In the genomic region with DNA sequence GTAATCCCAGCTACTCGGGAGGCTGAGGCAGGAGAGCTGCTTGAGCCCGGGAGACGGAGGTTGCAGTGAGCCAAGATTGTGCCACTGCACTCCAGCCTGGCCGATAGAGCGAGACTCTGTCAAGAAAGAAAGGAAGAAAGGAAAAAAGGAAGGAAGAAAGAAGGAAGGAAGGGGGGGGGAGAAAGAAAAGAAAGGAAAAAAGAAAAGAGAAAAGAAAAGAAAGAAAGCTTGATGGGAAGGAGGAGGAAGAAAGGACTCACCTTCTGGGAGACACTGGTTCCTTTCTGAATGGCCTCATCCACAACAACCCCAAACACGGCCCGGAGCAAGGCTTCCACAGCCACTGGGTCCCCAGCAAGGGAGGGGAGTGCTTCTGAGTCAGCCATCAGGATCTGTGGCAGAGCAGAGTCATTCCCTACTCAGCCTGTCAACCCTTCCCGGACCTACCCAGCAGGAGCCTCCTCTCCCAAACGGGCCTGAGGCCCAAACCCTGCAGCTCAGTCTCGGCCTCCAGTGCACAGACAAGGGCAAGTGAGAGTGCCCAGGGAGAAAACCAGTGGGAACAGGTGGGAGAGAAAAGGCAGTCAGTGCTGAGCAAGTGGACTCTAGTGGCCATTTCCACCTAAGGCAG, we compare ENCODE assay signal across 17 cellular contexts. TPM values are rescaled to one million over a fixed set of nuclear protein-coding genes. Genes with fewer than 3 reads are reported as not detected.
DNase-seq lines count a peak whose midpoint lies in the region; ATAC-seq and TF ChIP-seq lines count a peak whose summit lies in the region.
"Had no signal": no experiment of that assay in that cellular context is flagged by ENCODE, and none has a peak within 500 bp of the region (broad histone marks: within the 10 kb centered on the region; RNA-seq: fewer than 3 reads in every experiment).

No MANE protein-coding gene starts in this region.

- intact Hi-C loops in psoas muscle (cut with DNase I): no loop called here

- H3K27me3 ChIP-seq in psoas muscle (ENCODE audit: insufficient read depth in 3 of 3, low read length in 2 of 3): no peaks in the 10 kb centered on the region

- H3K4me3 Mint-ChIP-seq in HFFc6: peak overlapping the region; percentile 30
- H3K4me3 Mint-ChIP-seq: H9, memory B cell had no signal

- H3K4me1 ChIP-seq in psoas muscle: no peaks in the 10 kb centered on the region

- H3K4me1 Mint-ChIP-seq in HFFc6 (ENCODE audit: low read depth): peaks cover 49% of the 10 kb centered on the region
- H3K4me1 Mint-ChIP-seq: memory B cell had no signal

- H3K9me3 Mint-ChIP-seq in HFFc6: no peaks in the 10 kb centered on the region
- H3K9me3 Mint-ChIP-seq: H9, memory B cell had no signal

- H3K36me3 ChIP-seq in psoas muscle (ENCODE audit: insufficient read depth in 1 of 2, low read depth in 1 of 2): peaks cover 0 to 44% of the 10 kb centered on the region in 2 donors
- H3K36me3 ChIP-seq: WERI-Rb-1 had no signal

- H3K27ac Mint-ChIP-seq in HFFc6: peak overlapping the region; percentile 88
- H3K27ac Mint-ChIP-seq: H9, memory B cell had no signal

- ATAC-seq in psoas muscle: no peak

- H3K36me3 Mint-ChIP-seq in HFFc6 (ENCODE audit: low read depth): peaks cover 6% of the 10 kb centered on the region

- no peaks in the 10 kb centered on the region for H3K9me3 ChIP-seq in psoas muscle
- H3K9me3 ChIP-seq: Caco-2 had no signal

- WGBS in psoas muscle, 3 donors: 87 to 91% (median 89%) methylated on average over 10 of the region's 10 CpGs

- no peak overlapping the region for H3K27ac ChIP-seq in psoas muscle
- H3K27ac ChIP-seq: epithelial cell of prostate, WERI-Rb-1 had no signal

- H3K27me3 Mint-ChIP-seq in HFFc6 (ENCODE audit: insufficient read depth): no peaks in the 10 kb centered on the region; the same call in 1 of the 2 replicates
- H3K27me3 Mint-ChIP-seq: memory B cell had no signal

- TF ChIP-seq CTCF in HFFc6 (IDR thresholded peaks at IDR 0.05) (no peak), psoas muscle (IDR thresholded peaks at IDR 0.05) (no peak)

- DNase-seq in AG08395 (ENCODE audit: low spot score) (peak; percentile 62), HFFc6 (peak; percentile 64), astrocyte of the hippocampus (ENCODE audit: low read depth, low spot score) (peak; percentile 46), islet precursor cell (peak; percentile 90), psoas muscle (no peak), KG1 (lab: John Stamatoyannopoulos, UW) (no peak), NAMALWA (ENCODE audit: low spot score) (no peak), CD1c-positive myeloid dendritic cell (ENCODE audit: extremely low spot score) (no peak)
- DNase-seq: GDM1; H9; NCI-H748 treated with DMSO at 0.1 percent for 48 hours; RPMI8226; stimulated activated CD4-positive, alpha-beta T cell treated with anti-CD3 and anti-CD28 coated beads, Interleukin-1b, Interleukin-23, amount 100 ng/mL, for 48 hours; WERI-Rb-1 had no signal

- H3K4me3 ChIP-seq in psoas muscle: no peak overlapping the region

RNA-seq across cellular contexts. Expression of gene ZNF740, which starts 7.3 kb away (rescaled TPM):
- 10 to 100 TPM; 17.3 to 25.7 (median 19.3) TPM for total RNA-seq in HFFc6 (2021; fragmentation: NEBNext Ultra II Directional; extraction: Animal tissue kit (Norgen Biotek cat#: 25700))
- total RNA-seq in psoas muscle: 10 to 100 TPM; 15.7 to 22.8 (median 19.8) TPM
- 1 to 10 TPM; 3.3 to 8.8 (median 4.7) TPM for polyA plus RNA-seq in psoas muscle

RNA-seq across cellular contexts. Expression of gene CSAD, which starts 7.5 kb away (rescaled TPM):
- 10 to 100 TPM; 13.9 to 17.1 (median 16.0) TPM for total RNA-seq in HFFc6 (2021; fragmentation: NEBNext Ultra II Directional; extraction: Animal tissue kit (Norgen Biotek cat#: 25700))
- total RNA-seq in psoas muscle: 1 to 10 TPM; 3.9 to 6.6 (median 5.9) TPM
- polyA plus RNA-seq in psoas muscle: 1 to 10 TPM; 5.5 to 7.8 (median 6.8) TPM

RNA-seq across cellular contexts. Expression of gene ITGB7, which starts 33.9 kb away (rescaled TPM):
- 1 to 10 TPM in 3 of 6 experiments, under 1 TPM in 3; 0.35 to 1.5 (median 0.93) TPM for total RNA-seq in HFFc6 (2021; fragmentation: NEBNext Ultra II Directional; extraction: Animal tissue kit (Norgen Biotek cat#: 25700))
- total RNA-seq in psoas muscle: 1 to 10 TPM in 2 of 4 donors, under 1 TPM in 2; 0.40 to 1.6 (median 0.94) TPM
- under 1 TPM; 0.19 to 0.73 (median 0.35) TPM for polyA plus RNA-seq in psoas muscle

RNA-seq across cellular contexts. Expression of gene RARG, which starts 58.8 kb away (rescaled TPM):
- total RNA-seq in HFFc6 (2021; fragmentation: NEBNext Ultra II Directional; extraction: Animal tissue kit (Norgen Biotek cat#: 25700)): 10 to 100 TPM; 47.2 to 80.5 (median 71.0) TPM
- 10 to 100 TPM in 1 of 4 donors, 1 to 10 TPM in 3; 5.0 to 10.7 (median 6.2) TPM for total RNA-seq in psoas muscle
- polyA plus RNA-seq in psoas muscle: 10 to 100 TPM in 1 of 3 donors, 1 to 10 TPM in 2; 3.7 to 10.8 (median 8.2) TPM

Comparison
In these comparisons a context has a peak if more than half of its experiments do, and no peak if none do; other contexts are left out.
1. DNase-seq: peak in AG08395 (single experiment), HFFc6 (single experiment), astrocyte of the hippocampus (single experiment) and islet precursor cell (single experiment); none in psoas muscle (0 of 2), KG1 (single experiment), NAMALWA (single experiment) and CD1c-positive myeloid dendritic cell (single experiment).